1 cellular context compared by ENCODE assay signal in genomic region chr1:178932552-178932906, GRCh38.
TF ChIP-seq lines count a peak whose summit lies in the region.

No MANE protein-coding gene starts in this region.

TF ChIP-seq in K562, 482 proteins besides CTCF, POLR2A, EP300 and RAD21 (continued from another document):
- TF ChIP-seq ZNF639 (CRISPR knock-in tag; conservative IDR thresholded peaks at IDR 0.05 in 1 of 2, IDR thresholded peaks at IDR 0.05 in 1 of 2) = no peak
- 0 out of 2 replicates have a peak, but pooled peaks have one; percentile 0 for TF ChIP-seq NFIC (IDR thresholded peaks at IDR 0.05)
- TF ChIP-seq GABPB1 (CRISPR knock-in tag; IDR thresholded peaks at IDR 0.05) = no peak
- no peak for TF ChIP-seq DEAF1 (CRISPR knock-in tag; IDR thresholded peaks at IDR 0.05)
- TF ChIP-seq SREBF1 (IDR thresholded peaks at IDR 0.05; ENCODE audit: borderline replicate concordance, low read depth, low read length) = no peak
- no peak for TF ChIP-seq GABPA (tag; conservative IDR thresholded peaks at IDR 0.05; ENCODE audit: low read depth)
- 0 out of 2 replicates have a peak, but pooled peaks have one; percentile 2 for TF ChIP-seq CEBPB (tag; IDR thresholded peaks at IDR 0.05)
- TF ChIP-seq MLX (CRISPR knock-in tag; conservative IDR thresholded peaks at IDR 0.05) = no peak
- TF ChIP-seq POLR2G (IDR thresholded peaks at IDR 0.05; ENCODE audit: low read depth, low read length) = no peak
- TF ChIP-seq ZC3H4 (CRISPR knock-in tag; IDR thresholded peaks at IDR 0.05; ENCODE audit: borderline replicate concordance) = no peak
- no peak for TF ChIP-seq BCL6 (CRISPR knock-in tag; IDR thresholded peaks at IDR 0.05)
- no peak for TF ChIP-seq FOS (IDR thresholded peaks at IDR 0.05; ENCODE audit: extremely low read depth, insufficient read length)
- no peak for TF ChIP-seq NFRKB (IDR thresholded peaks at IDR 0.05; ENCODE audit: low read depth)
TF ChIP-seq in K562: peak in this region for 2.
